In genomic region chr2:162063899-162064298, GRCh38 we compare ENCODE assay signal across 10 cellular contexts. TPM values are rescaled to one million over a fixed set of nuclear protein-coding genes. Genes with fewer than 3 reads are reported as not detected.
A peak's percentile ranks its signal among the peaks of the same experiment; 100 is the strongest.
DNase-seq lines count a peak whose midpoint lies in the region; ATAC-seq and TF ChIP-seq lines count a peak whose summit lies in the region.
"Had no signal": no experiment of that assay in that cellular context is flagged by ENCODE, and none has a peak within 500 bp of the region (broad histone marks: within the 10 kb centered on the region; RNA-seq: fewer than 3 reads in every experiment).

No MANE protein-coding gene starts in this region.

- no peak for DNase-seq in CD4-positive, alpha-beta T cell
- DNase-seq in activated CD4-positive, alpha-beta memory T cell treated with anti-CD3 and anti-CD28 coated beads, Interleukin-2, amount 10 ng/mL, durations not matched to agents 7 days and 5 days: no peak
- DNase-seq in GDM1 (lab: John Stamatoyannopoulos, UW) (no peak), GM23338 (ENCODE audit: low spot score) (no peak), hepatic stellate cell (ENCODE audit: low spot score) (no peak), MV-4-11 (lab: John Stamatoyannopoulos, UW) (no peak)
- DNase-seq: MG63 had no signal

- H3K27me3 ChIP-seq in CD4-positive, alpha-beta T cell (ENCODE audit: control insufficient read depth, insufficient read depth, low read length): no peaks in the 10 kb centered on the region
- H3K27me3 ChIP-seq in GM23338 (ENCODE audit: insufficient read depth): no peaks in the 10 kb centered on the region
- H3K27me3 ChIP-seq: BLaER1 treated with 17β-estradiol and CSF1 and Interleukin-3, amounts not matched to agents 10 nM and 100 nM; MG63 had no signal

- H3K9me2 ChIP-seq in GM23338 (ENCODE audit: insufficient read depth): no peaks in the 10 kb centered on the region; the same call in 1 of the 2 replicates

- no peaks in the 10 kb centered on the region for H3K4me1 ChIP-seq in GM23338 (ENCODE audit: insufficient read depth)
- H3K4me1 ChIP-seq: BLaER1 treated with 17β-estradiol and CSF1 and Interleukin-3, amounts not matched to agents 10 nM and 100 nM had no signal

- no peaks in the 10 kb centered on the region for H3K9me3 Mint-ChIP-seq in CD4-positive, alpha-beta T cell
- H3K9me3 Mint-ChIP-seq in activated CD4-positive, alpha-beta memory T cell treated with anti-CD3 and anti-CD28 coated beads, Interleukin-2, amount 10 ng/mL, durations not matched to agents 7 days and 5 days: no peaks in the 10 kb centered on the region
- H3K9me3 Mint-ChIP-seq in GM23338: no peaks in the 10 kb centered on the region

- H3F3A ChIP-seq in GM23338 (replicated peaks; ENCODE audit: low read depth): no peaks in the 10 kb centered on the region

- no peak overlapping the region for H2AFZ ChIP-seq in GM23338

- TF ChIP-seq CTCF in CD4-positive, alpha-beta T cell (IDR thresholded peaks at IDR 0.05): no peak
- no peak for TF ChIP-seq CTCF in GM23338 (conservative IDR thresholded peaks at IDR 0.05; ENCODE audit: low read depth in 2 of 2)

- CTCF ChIA-PET in CD4-positive, alpha-beta T cell (lab: Charles Lee): no interaction called here
- CTCF ChIA-PET in activated CD4-positive, alpha-beta memory T cell treated with anti-CD3 and anti-CD28 coated beads, Interleukin-2, amount 10 ng/mL, durations not matched to agents 7 days and 5 days (lab: Charles Lee): interaction anchor here (1.1 to 1.3 kb wide), 2 partner anchors 10 to 71 kb away, joined by 3 to 5 read pairs; partner anchors contain the start of gene DPP4

- intact Hi-C loops in CD4-positive, alpha-beta T cell (cut with DNase I, micrococcal nuclease): no loop called here

- no peak overlapping the region for H3K4me3 ChIP-seq in GM23338
- H3K4me3 ChIP-seq: BLaER1 treated with 17β-estradiol and CSF1 and Interleukin-3, amounts not matched to agents 10 nM and 100 nM; MG63 had no signal

- H3K27ac ChIP-seq in CD4-positive, alpha-beta T cell (ENCODE audit: low read depth, low read length): peak overlapping the region; percentile 54
- H3K27ac ChIP-seq in GM23338 (ENCODE audit: low read depth): no peak overlapping the region
- H3K27ac ChIP-seq: BLaER1 treated with 17β-estradiol and CSF1 and Interleukin-3, amounts not matched to agents 10 nM and 100 nM had no signal

- H3K36me3 Mint-ChIP-seq in CD4-positive, alpha-beta T cell (ENCODE audit: low read depth): peaks cover 16% of the 10 kb centered on the region
- peaks cover 68% of the 10 kb centered on the region for H3K36me3 Mint-ChIP-seq in activated CD4-positive, alpha-beta memory T cell treated with anti-CD3 and anti-CD28 coated beads, Interleukin-2, amount 10 ng/mL, durations not matched to agents 7 days and 5 days (ENCODE audit: low read depth)
- peaks cover 5% of the 10 kb centered on the region; the same call in 1 of the 3 replicates for H3K36me3 Mint-ChIP-seq in GM23338 (ENCODE audit: low read depth)

- H3K27ac Mint-ChIP-seq in CD4-positive, alpha-beta T cell: peak overlapping the region; percentile 90
- peak overlapping the region; percentile 71 for H3K27ac Mint-ChIP-seq in activated CD4-positive, alpha-beta memory T cell treated with anti-CD3 and anti-CD28 coated beads, Interleukin-2, amount 10 ng/mL, durations not matched to agents 7 days and 5 days
- no peak overlapping the region; the same call in 1 of the 2 replicates for H3K27ac Mint-ChIP-seq in GM23338

- H3K9me3 ChIP-seq in CD4-positive, alpha-beta T cell (ENCODE audit: control insufficient read depth, low read length): no peaks in the 10 kb centered on the region
- H3K9me3 ChIP-seq: BLaER1 treated with 17β-estradiol and CSF1 and Interleukin-3, amounts not matched to agents 10 nM and 100 nM; MG63 had no signal

- H3K79me2 ChIP-seq in GM23338 (replicated peaks; ENCODE audit: insufficient read depth): no peaks in the 10 kb centered on the region

- H3K4me1 Mint-ChIP-seq in CD4-positive, alpha-beta T cell (ENCODE audit: low read depth): peaks cover 75% of the 10 kb centered on the region
- H3K4me1 Mint-ChIP-seq in activated CD4-positive, alpha-beta memory T cell treated with anti-CD3 and anti-CD28 coated beads, Interleukin-2, amount 10 ng/mL, durations not matched to agents 7 days and 5 days: peaks cover 84% of the 10 kb centered on the region
- H3K4me1 Mint-ChIP-seq in GM23338: peaks cover 10% of the 10 kb centered on the region

- peak overlapping the region; percentile 62 for H3K4me3 Mint-ChIP-seq in CD4-positive, alpha-beta T cell
- H3K4me3 Mint-ChIP-seq in activated CD4-positive, alpha-beta memory T cell treated with anti-CD3 and anti-CD28 coated beads, Interleukin-2, amount 10 ng/mL, durations not matched to agents 7 days and 5 days: peak overlapping the region; percentile 54
- no peak overlapping the region for H3K4me3 Mint-ChIP-seq in GM23338

- H3K36me3 ChIP-seq in GM23338 (ENCODE audit: insufficient read depth): no peaks in the 10 kb centered on the region
- H3K36me3 ChIP-seq: BLaER1 treated with 17β-estradiol and CSF1 and Interleukin-3, amounts not matched to agents 10 nM and 100 nM; MG63 had no signal

- no peaks in the 10 kb centered on the region for H4K20me1 ChIP-seq in GM23338 (replicated peaks; ENCODE audit: insufficient read depth)
- H4K20me1 ChIP-seq: BLaER1 treated with 17β-estradiol and CSF1 and Interleukin-3, amounts not matched to agents 10 nM and 100 nM had no signal

- POLR2A ChIA-PET in CD4-positive, alpha-beta T cell (lab: Charles Lee): interaction anchor here (2.6 kb wide), 2 partner anchors 10 to 52 kb away, joined by 13 to 22 read pairs; partner anchors contain the start of gene DPP4
- POLR2A ChIA-PET in activated CD4-positive, alpha-beta memory T cell treated with anti-CD3 and anti-CD28 coated beads, Interleukin-2, amount 10 ng/mL, durations not matched to agents 7 days and 5 days (lab: Charles Lee): interaction anchor here (0.6 to 2.1 kb wide), 7 partner anchors 9 to 111 kb away, joined by 3 to 23 read pairs (median 3); partner anchors contain the start of gene DPP4

- no peak overlapping the region for H3K4me2 ChIP-seq in GM23338
- H3K4me2 ChIP-seq: BLaER1 treated with 17β-estradiol and CSF1 and Interleukin-3, amounts not matched to agents 10 nM and 100 nM had no signal

- no peaks in the 10 kb centered on the region for H3K27me3 Mint-ChIP-seq in CD4-positive, alpha-beta T cell
- no peaks in the 10 kb centered on the region for H3K27me3 Mint-ChIP-seq in activated CD4-positive, alpha-beta memory T cell treated with anti-CD3 and anti-CD28 coated beads, Interleukin-2, amount 10 ng/mL, durations not matched to agents 7 days and 5 days
- no peaks in the 10 kb centered on the region for H3K27me3 Mint-ChIP-seq in GM23338 (ENCODE audit: insufficient read depth, low read depth, poor library complexity)

- ATAC-seq in CD4-positive, alpha-beta T cell (ENCODE audit: poor library complexity): peak; percentile 63
- peak; percentile 61 for ATAC-seq in GM18907 (IDR thresholded peaks at IDR 0.05; ENCODE audit: unreplicated experiment)
- peak; percentile 59 for ATAC-seq in HG02852 (IDR thresholded peaks at IDR 0.05; ENCODE audit: unreplicated experiment)
- no peak for ATAC-seq in GM23338

TF ChIP-seq in GM23338, 12 proteins besides CTCF, POLR2A, EP300 and RAD21:
- TF ChIP-seq NANOG (IDR thresholded peaks at IDR 0.05; ENCODE audit: borderline replicate concordance) (no peak), CREB1 (CRISPR knock-in tag; IDR thresholded peaks at IDR 0.05; ENCODE audit: low read depth) (no peak)

RNA-seq across cellular contexts. Expression of gene DPP4, which starts 10.1 kb away (rescaled TPM):
- 10 to 100 TPM; 15.5 to 16.7 TPM for total RNA-seq in CD4-positive, alpha-beta T cell
- 100 to 1,000 TPM; 122 to 126 TPM for total RNA-seq in activated CD4-positive, alpha-beta memory T cell treated with anti-CD3 and anti-CD28 coated beads, Interleukin-2, amount 10 ng/mL, durations not matched to agents 7 days and 5 days
- 2.8 and 4.1 TPM in 2 replicates for total RNA-seq in GM23338 (2014; rRNA removed; shearing (Covaris generic))
- 1.0 and 1.5 TPM in 2 replicates for polyA plus RNA-seq in GM23338 (2016; fragmentation: Nextera tagmentation; extraction: Ambion mirVana)

Comparison
In these comparisons a context has a peak if more than half of its experiments do, and no peak if none do; other contexts are left out.
1. RNA of gene DPP4, which starts 10.1 kb away (total RNA-seq): 122 to 126 TPM in activated CD4-positive, alpha-beta memory T cell treated with anti-CD3 and anti-CD28 coated beads, Interleukin-2, amount 10 ng/mL, durations not matched to agents 7 days and 5 days; 15.5 to 16.7 TPM in CD4-positive, alpha-beta T cell and 2.8 to 4.1 TPM in GM23338; every median in the first group is over 4 times any median in the second.